In the genomic region with DNA sequence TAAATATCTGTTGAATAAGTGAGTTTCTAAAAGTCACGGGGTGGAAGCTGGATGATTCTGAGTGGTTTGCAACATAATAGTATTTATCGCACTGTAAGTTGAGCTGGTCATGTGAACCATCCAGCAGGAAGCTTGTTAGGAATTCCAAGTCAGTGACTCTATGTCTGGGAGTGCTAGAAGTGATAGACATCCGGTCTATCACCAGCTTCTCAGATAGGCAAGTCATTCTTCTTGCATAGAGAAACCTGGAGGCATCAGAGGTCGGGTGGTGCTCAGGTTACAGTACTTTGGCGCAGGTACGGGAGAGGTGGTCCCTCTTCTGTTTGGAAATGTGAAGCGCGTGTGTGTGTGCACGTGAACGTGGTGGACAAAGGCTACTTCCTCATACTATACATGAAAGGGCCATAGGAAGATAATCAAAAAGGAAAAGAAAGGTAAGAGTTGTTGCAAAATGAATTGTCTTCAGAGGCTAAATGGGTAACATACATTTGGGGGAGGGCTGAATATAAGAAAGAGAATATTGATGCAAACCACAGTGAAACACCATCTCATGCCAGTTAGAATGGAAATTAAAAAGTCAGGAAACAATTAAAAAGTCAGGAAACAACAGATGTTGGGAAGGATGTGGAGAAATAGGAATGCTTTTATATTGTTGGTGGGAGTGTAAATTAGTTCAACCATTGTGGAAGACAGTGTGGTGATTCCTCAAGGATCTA, we compare ENCODE assay signal across 11 cellular contexts.
DNase-seq lines count a peak whose midpoint lies in the region; ATAC-seq and TF ChIP-seq lines count a peak whose summit lies in the region.
"Had no signal": no experiment of that assay in that cellular context is flagged by ENCODE, and none has a peak within 500 bp of the region (broad histone marks: within the 10 kb centered on the region; RNA-seq: fewer than 3 reads in every experiment).

No MANE protein-coding gene starts in this region.

- no peak overlapping the region for H3K27ac ChIP-seq in tibial artery
- H3K27ac ChIP-seq: KMS-11 had no signal

- H3K36me3 ChIP-seq in tibial artery = no peaks in the 10 kb centered on the region

- H3K4me1 ChIP-seq in tibial artery = no peaks in the 10 kb centered on the region

- intact Hi-C loops in tibial artery (cut with DNase I; ENCODE audit: low total_unique reads) = no loop called here

- ATAC-seq in stimulated activated naive CD8-positive, alpha-beta T cell treated with anti-CD3 and anti-CD28 coated beads, Interleukin-15, Interleukin-2, amounts not matched to agents 100 U/mL and 50 U/mL, for 24 hours = no peak
- no peak for ATAC-seq in GM19397 (IDR thresholded peaks at IDR 0.05; ENCODE audit: unreplicated experiment)

- no peaks in the 10 kb centered on the region for H3K9me3 ChIP-seq in tibial artery

- H3K27me3 ChIP-seq in tibial artery = no peaks in the 10 kb centered on the region

- TF ChIP-seq CTCF in cardiac fibroblast (IDR thresholded peaks at IDR 0.05; ENCODE audit: low read depth, low read length) (no peak), tibial artery (IDR thresholded peaks at IDR 0.05) (no peak)

- H3K4me3 ChIP-seq in cardiac fibroblast (replicated peaks in 1 of 2; ENCODE audit: low read depth in 2 of 2, low read length in 2 of 2) (no peak overlapping the region), tibial artery (no peak overlapping the region)

- DNase-seq in AG08396 (ENCODE audit: low spot score) (peak; percentile 33), LHCN-M2 (ENCODE audit: low read depth) (peak; percentile 90), cardiac fibroblast (ENCODE audit: low read depth in 2 of 2) (peak; percentile 82 to 87), left kidney (ENCODE audit: low read depth, low spot score) (peak; percentile 58), SIG-M5 treated with dmso at 0.1 percent for 504 hours (lab: John Stamatoyannopoulos, UW; ENCODE audit: unreplicated experiment) (no peak), tibial artery (no peak)
- DNase-seq in stimulated activated naive CD8-positive, alpha-beta T cell treated with anti-CD3 and anti-CD28 coated beads, Interleukin-15, Interleukin-2, amounts not matched to agents 100 U/mL and 50 U/mL, for 24 hours = no peak
- DNase-seq: activated CD4-positive, CD25-positive, alpha-beta regulatory T cell treated with anti-CD3 and anti-CD28 coated beads, Interleukin-2, amount 50 U/mL, for 72 hours; SIG-M5 had no signal

Comparison
In these comparisons a context has a peak if more than half of its experiments do, and no peak if none do; other contexts are left out.
1. DNase-seq: peak in AG08396 (single experiment), LHCN-M2 (single experiment), cardiac fibroblast (2 of 2) and left kidney (single experiment); none in SIG-M5 treated with dmso at 0.1 percent for 504 hours (single experiment), tibial artery (0 of 2) and stimulated activated naive CD8-positive, alpha-beta T cell treated with anti-CD3 and anti-CD28 coated beads, Interleukin-15, Interleukin-2, amounts not matched to agents 100 U/mL and 50 U/mL, for 24 hours (single experiment).